Comparison of ENCODE assay signal across 1 cellular context in the genomic region with DNA sequence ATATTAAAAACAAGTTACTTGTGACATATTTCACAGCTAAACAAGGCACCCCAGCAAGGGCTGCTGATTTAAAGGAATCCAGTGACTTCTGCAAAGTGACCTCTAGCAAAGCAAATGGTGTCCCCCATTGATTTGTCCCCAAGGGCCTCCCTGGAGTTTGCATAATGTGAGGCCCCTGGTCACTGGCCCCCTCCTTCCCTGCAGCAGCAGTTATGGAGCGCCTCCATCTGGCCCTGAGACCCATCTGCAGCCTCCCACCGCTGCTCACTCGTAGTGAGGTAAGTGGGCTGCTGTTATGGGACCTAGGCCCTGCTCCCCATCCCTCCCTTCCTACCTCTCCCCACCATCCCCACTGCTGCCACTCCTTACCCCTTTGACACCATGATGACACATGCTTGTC.
A peak's percentile ranks its signal among the peaks of the same experiment; 100 is the strongest.
TF ChIP-seq lines count a peak whose summit lies in the region.

No MANE protein-coding gene starts in this region.

TF ChIP-seq in H1, 55 proteins besides CTCF, POLR2A, EP300 and RAD21:
- no peak for TF ChIP-seq POLR2AphosphoS5 (IDR thresholded peaks at IDR 0.05; ENCODE audit: low read depth, low read length)
- peak; percentile 44; the same call in 1 of the 2 replicates for TF ChIP-seq YY1 (IDR thresholded peaks at IDR 0.05; ENCODE audit: low read depth, low read length)
